1 cellular context compared by ENCODE assay signal in genomic region chr4:59517007-59517406, GRCh38.
TF ChIP-seq lines count a peak whose summit lies in the region.

No MANE protein-coding gene starts in this region.

TF ChIP-seq in H1, 55 proteins besides CTCF, POLR2A, EP300 and RAD21:
- no peak for TF ChIP-seq TAF1 (IDR thresholded peaks at IDR 0.05; ENCODE audit: low read depth, low read length)
